In genomic region chr16:57208926-57209325, GRCh38 we compare ENCODE assay signal across 32 cellular contexts.
"Had no signal": no experiment of that assay in that cellular context is flagged by ENCODE, and none has a peak within 500 bp of the region (broad histone marks: within the 10 kb centered on the region; RNA-seq: fewer than 3 reads in every experiment).

No MANE protein-coding gene starts in this region.

- H3K36me3 ChIP-seq: ovary, uterus had no signal

- DNase-seq: natural killer cell; occipital lobe; ovary; posterior cingulate gyrus; psoas muscle; right cardiac atrium; right lobe of liver; sigmoid colon; spleen; stimulated activated CD4-positive, alpha-beta T cell treated with anti-CD3 and anti-CD28 coated beads, Interleukin-12 subunit alpha, Interleukin-12 subunit beta, amount 100 ng/mL, for 4 hours; stimulated activated CD4-positive, alpha-beta T cell treated with anti-CD3 and anti-CD28 coated beads, Interleukin-1b, Interleukin-23, amount 100 ng/mL, for 48 hours; stimulated activated CD4-positive, alpha-beta T cell treated with anti-CD3 and anti-CD28 coated beads, Interleukin-4, amount 100 ng/mL, for 1 hour; stimulated activated CD4-positive, alpha-beta T cell treated with anti-CD3 and anti-CD28 coated beads, Interleukin-4, amount 100 ng/mL, for 4 hours; stimulated activated CD8-positive, alpha-beta memory T cell treated with anti-CD3 and anti-CD28 coated beads, Interleukin-4, amount 100 ng/mL, for 48 hours; stimulated activated naive CD4-positive, alpha-beta T cell; stimulated activated naive CD8-positive, alpha-beta T cell treated with anti-CD3 and anti-CD28 coated beads, Interleukin-15, amount 100 ng/mL, for 72 hours; stimulated activated naive CD8-positive, alpha-beta T cell treated with anti-CD3 and anti-CD28 coated beads, Interleukin-15, Interleukin-2, amounts not matched to agents 100 U/mL and 50 U/mL, for 24 hours; substantia nigra; testis; tibial artery; transverse colon; upper lobe of right lung; uterus had no signal

- H3K9me3 ChIP-seq: ovary, psoas muscle, right lobe of liver, sigmoid colon, spleen, suprapubic skin, testis, tibial artery, transverse colon, upper lobe of right lung, uterus had no signal

- H3K4me3 ChIP-seq: neural progenitor cell, ovary, psoas muscle, right lobe of liver, sigmoid colon, skin epidermis, smooth muscle cell, spleen, suprapubic skin, testis, tibial artery, transverse colon, upper lobe of right lung, uterus had no signal

- H3K9ac ChIP-seq: neural progenitor cell, parathyroid adenoma had no signal

- H3K27me3 Mint-ChIP-seq: progenitor cell of endocrine pancreas; stimulated activated memory B cell treated with anti-CD40 and anti-IgM and Interleukin-4, amounts not matched to agents 10 μg/mL and 1 μg/mL and 100 μg/mL, for 72 hours; stimulated activated naive CD8-positive, alpha-beta T cell treated with anti-CD3 and anti-CD28 coated beads, Interleukin-15, amount 100 ng/mL, for 72 hours; type B pancreatic cell had no signal

- H2AFZ ChIP-seq: neural progenitor cell, parathyroid adenoma had no signal

- H3K4me3 Mint-ChIP-seq: natural killer cell; nephron; neural progenitor cell; stimulated activated memory B cell treated with anti-CD40 and anti-IgM and Interleukin-4, amounts not matched to agents 10 μg/mL and 1 μg/mL and 100 μg/mL, for 72 hours; stimulated activated naive CD8-positive, alpha-beta T cell treated with anti-CD3 and anti-CD28 coated beads, Interleukin-15, amount 100 ng/mL, for 72 hours; type B pancreatic cell had no signal

- H3K9me3 Mint-ChIP-seq: natural killer cell; nephron; neural progenitor cell; stimulated activated memory B cell treated with anti-CD40 and anti-IgM and Interleukin-4, amounts not matched to agents 10 μg/mL and 1 μg/mL and 100 μg/mL, for 72 hours; stimulated activated naive CD8-positive, alpha-beta T cell treated with anti-CD3 and anti-CD28 coated beads, Interleukin-15, amount 100 ng/mL, for 72 hours; type B pancreatic cell had no signal

- H3K4me2 ChIP-seq: neural progenitor cell, smooth muscle cell had no signal

- ATAC-seq: natural killer cell; psoas muscle; right cardiac atrium; right lobe of liver; stimulated activated memory B cell treated with anti-CD40 and anti-IgM and Interleukin-4, amounts not matched to agents 10 μg/mL and 1 μg/mL and 100 μg/mL, for 72 hours; stimulated activated naive CD8-positive, alpha-beta T cell treated with anti-CD3 and anti-CD28 coated beads, Interleukin-15, amount 100 ng/mL, for 72 hours; stimulated activated naive CD8-positive, alpha-beta T cell treated with anti-CD3 and anti-CD28 coated beads, Interleukin-15, Interleukin-2, amounts not matched to agents 100 U/mL and 50 U/mL, for 24 hours; upper lobe of right lung had no signal

- H3K4me1 Mint-ChIP-seq: natural killer cell; nephron; neural progenitor cell; stimulated activated naive CD8-positive, alpha-beta T cell treated with anti-CD3 and anti-CD28 coated beads, Interleukin-15, amount 100 ng/mL, for 72 hours had no signal

- H3K27me3 ChIP-seq: neural progenitor cell, ovary, right lobe of liver, sigmoid colon, spleen, suprapubic skin, testis, tibial artery, transverse colon, upper lobe of right lung, uterus had no signal

- H3K4me1 ChIP-seq: neural progenitor cell, parathyroid adenoma, psoas muscle, right lobe of liver, sigmoid colon, spleen, testis, tibial artery, transverse colon, upper lobe of right lung, uterus had no signal

- H3K27ac ChIP-seq: neural progenitor cell, ovary, parathyroid adenoma, psoas muscle, right lobe of liver, sigmoid colon, skin epidermis, spleen, suprapubic skin, testis, tibial artery, transverse colon, upper lobe of right lung, uterus had no signal

- H3K27ac Mint-ChIP-seq: natural killer cell; nephron; neural progenitor cell; progenitor cell of endocrine pancreas; stimulated activated memory B cell treated with anti-CD40 and anti-IgM and Interleukin-4, amounts not matched to agents 10 μg/mL and 1 μg/mL and 100 μg/mL, for 72 hours; stimulated activated naive CD8-positive, alpha-beta T cell treated with anti-CD3 and anti-CD28 coated beads, Interleukin-15, amount 100 ng/mL, for 72 hours; type B pancreatic cell had no signal
